In genomic region chr13:113648218-113648615, GRCh38 we compare ENCODE assay signal across 15 cellular contexts. TPM values are rescaled to one million over a fixed set of nuclear protein-coding genes. Genes with fewer than 3 reads are reported as not detected.
DNase-seq lines count a peak whose midpoint lies in the region; ATAC-seq and TF ChIP-seq lines count a peak whose summit lies in the region.
"Had no signal": no experiment of that assay in that cellular context is flagged by ENCODE, and none has a peak within 500 bp of the region (broad histone marks: within the 10 kb centered on the region; RNA-seq: fewer than 3 reads in every experiment).

No MANE protein-coding gene starts in this region.

- H3K4me3 ChIP-seq in BLaER1, result no peak overlapping the region
- no peak overlapping the region for H3K4me3 ChIP-seq in endodermal cell (ENCODE audit: low read length)
- H3K4me3 ChIP-seq in parathyroid adenoma (ENCODE audit: low read depth, low read length), result no peak overlapping the region

- H3K9me3 ChIP-seq in BLaER1 (no peaks in the 10 kb centered on the region), endodermal cell (ENCODE audit: control insufficient read depth, low read length) (peaks cover 23% of the 10 kb centered on the region), parathyroid adenoma (ENCODE audit: control insufficient read depth, low read length) (no peaks in the 10 kb centered on the region)

- TF ChIP-seq CTCF in endodermal cell (conservative IDR thresholded peaks at IDR 0.05) (no peak), parathyroid adenoma (IDR thresholded peaks at IDR 0.05) (no peak)

- H3K27ac ChIP-seq in BLaER1 (no peak overlapping the region; the same call in 1 of the 2 replicates), endodermal cell (ENCODE audit: low read depth, low read length) (no peak overlapping the region), parathyroid adenoma (peak overlapping the region; percentile 63)

- ATAC-seq in HG02678 (IDR thresholded peaks at IDR 0.05; ENCODE audit: unreplicated experiment), result no peak
- no peak for ATAC-seq in GM19351 (IDR thresholded peaks at IDR 0.05; ENCODE audit: unreplicated experiment)
- ATAC-seq in HG03159 (IDR thresholded peaks at IDR 0.05; ENCODE audit: unreplicated experiment), result no peak
- ATAC-seq: stimulated activated memory B cell treated with anti-CD40 and anti-IgM and Interleukin-4, amounts not matched to agents 10 μg/mL and 1 μg/mL and 100 μg/mL, for 72 hours had no signal

- H3K79me2 ChIP-seq in parathyroid adenoma, result no peaks in the 10 kb centered on the region

- H4K20me1 ChIP-seq in BLaER1, result no peaks in the 10 kb centered on the region

- no peak overlapping the region for H3K4me3 Mint-ChIP-seq in endodermal cell
- H3K4me3 Mint-ChIP-seq: stimulated activated memory B cell treated with anti-CD40 and anti-IgM and Interleukin-4, amounts not matched to agents 10 μg/mL and 1 μg/mL and 100 μg/mL, for 72 hours had no signal

- H3K27ac Mint-ChIP-seq in endodermal cell, result no peak overlapping the region
- H3K27ac Mint-ChIP-seq: stimulated activated memory B cell treated with anti-CD40 and anti-IgM and Interleukin-4, amounts not matched to agents 10 μg/mL and 1 μg/mL and 100 μg/mL, for 72 hours had no signal

- no peak overlapping the region for H3K9ac ChIP-seq in BLaER1
- H3K9ac ChIP-seq in endodermal cell (ENCODE audit: extremely low read depth, low read length, poor library complexity, severe bottlenecking), result no peak overlapping the region
- H3K9ac ChIP-seq in parathyroid adenoma, result no peak overlapping the region

- H3K36me3 Mint-ChIP-seq in endodermal cell (ENCODE audit: low read depth), result peaks cover 34% of the 10 kb centered on the region

- peaks cover 26% of the 10 kb centered on the region for H3K9me3 Mint-ChIP-seq in endodermal cell
- H3K9me3 Mint-ChIP-seq: stimulated activated memory B cell treated with anti-CD40 and anti-IgM and Interleukin-4, amounts not matched to agents 10 μg/mL and 1 μg/mL and 100 μg/mL, for 72 hours had no signal

- H3K27me3 ChIP-seq in BLaER1 (no peaks in the 10 kb centered on the region), endodermal cell (ENCODE audit: control insufficient read depth, insufficient read depth, low read length, poor library complexity, severe bottlenecking) (no peaks in the 10 kb centered on the region), parathyroid adenoma (ENCODE audit: control insufficient read depth, insufficient read depth, low read length) (no peaks in the 10 kb centered on the region)

- H3K36me3 ChIP-seq in BLaER1 (no peaks in the 10 kb centered on the region), endodermal cell (ENCODE audit: control insufficient read depth, insufficient read depth, low read length) (peaks cover 6% of the 10 kb centered on the region), parathyroid adenoma (ENCODE audit: control insufficient read depth, insufficient read depth, low read length) (no peaks in the 10 kb centered on the region)

- H3K4me1 ChIP-seq in BLaER1 (peaks cover 71% of the 10 kb centered on the region), endodermal cell (ENCODE audit: control insufficient read depth, insufficient read depth, low read length) (no peaks in the 10 kb centered on the region), parathyroid adenoma (peaks cover 6% of the 10 kb centered on the region)

- peak; percentile 83 for DNase-seq in NCI-H1105 treated with DMSO at 0.1 percent for 48 hours (lab: John Stamatoyannopoulos, UW)
- DNase-seq in NCI-H1105 (lab: John Stamatoyannopoulos, UW), result no peak
- DNase-seq in endodermal cell, result peak; percentile 34
- DNase-seq: activated CD4-positive, alpha-beta T cell treated with anti-CD3 and anti-CD28 coated beads, Interleukin-2, amount 50 U/mL, for 48 hours; erythroblast; MM.1S had no signal

- H3K4me2 ChIP-seq in BLaER1 (peak overlapping the region; percentile 76; the same call in 1 of the 2 replicates), parathyroid adenoma (ENCODE audit: low read length) (no peak overlapping the region)

- H2AFZ ChIP-seq in parathyroid adenoma, result no peak overlapping the region

- H3K4me1 Mint-ChIP-seq in endodermal cell, result peaks cover under 1% of the 10 kb centered on the region

- H3K27me3 Mint-ChIP-seq in endodermal cell (ENCODE audit: insufficient read depth), result peaks cover 6% of the 10 kb centered on the region
- H3K27me3 Mint-ChIP-seq: stimulated activated memory B cell treated with anti-CD40 and anti-IgM and Interleukin-4, amounts not matched to agents 10 μg/mL and 1 μg/mL and 100 μg/mL, for 72 hours had no signal

- WGBS in endodermal cell (ENCODE audit: insufficient coverage in 1 of 2, insufficient read length in 1 of 2), 2 experiments, result 92 to 96% methylated on average over 11 to 13 of the region's 13 CpGs

RNA-seq across cellular contexts. Expression of gene ATP4B, which starts 9.8 kb away (rescaled TPM):
- not detected for total RNA-seq in endodermal cell
- not detected for polyA plus RNA-seq in endodermal cell (2013, experiment 1 of 2)
- not detected for polyA plus RNA-seq in endodermal cell (2013, experiment 2 of 2)
- total RNA-seq: A172, mononuclear cell had no signal
- polyA plus RNA-seq: keratinocyte had no signal

RNA-seq across cellular contexts. Expression of gene GRK1, which starts 18.8 kb away (rescaled TPM):
- 1 to 10 TPM; 1.7 to 2.5 TPM for total RNA-seq in endodermal cell
- 0.25 TPM for polyA plus RNA-seq in endodermal cell (2013, experiment 1 of 2)
- 0.17 TPM for polyA plus RNA-seq in endodermal cell (2013, experiment 2 of 2)
- total RNA-seq: A172, mononuclear cell had no signal
- polyA plus RNA-seq: keratinocyte had no signal
